ENCODE assay signal across 1 cellular context in genomic region chr15:40463279-40463678, GRCh38.
A peak's percentile ranks its signal among the peaks of the same experiment; 100 is the strongest.
TF ChIP-seq lines count a peak whose summit lies in the region.

No MANE protein-coding gene starts in this region.

TF ChIP-seq in K562, 482 proteins besides CTCF, POLR2A, EP300 and RAD21:
- no peak for TF ChIP-seq SP2 (IDR thresholded peaks at IDR 0.05; ENCODE audit: extremely low read depth, low read depth, low read length, poor library complexity, severe bottlenecking)
- no peak for TF ChIP-seq HOMEZ (CRISPR knock-in tag; IDR thresholded peaks at IDR 0.05)
- TF ChIP-seq CUX1 (CRISPR knock-in tag; IDR thresholded peaks at IDR 0.05), result no peak
- TF ChIP-seq ADNP (tag; IDR thresholded peaks at IDR 0.05), result no peak
- 0 out of 4 replicates have a peak, but pooled peaks of 1 of the 2 experiments have one; percentile 13 for TF ChIP-seq KDM1A (IDR thresholded peaks at IDR 0.05)
- peak; percentile 79 for TF ChIP-seq RBM25 (IDR thresholded peaks at IDR 0.05; ENCODE audit: low read depth, low read length, severe bottlenecking)
- TF ChIP-seq BHLHE40 (IDR thresholded peaks at IDR 0.05; ENCODE audit: low read length), result no peak
- no peak for TF ChIP-seq HMBOX1 (IDR thresholded peaks at IDR 0.05)
- no peak for TF ChIP-seq ZBTB26 (CRISPR knock-in tag; IDR thresholded peaks at IDR 0.05)
- no peak for TF ChIP-seq ZNF778 (CRISPR knock-in tag; IDR thresholded peaks at IDR 0.05)
- no peak for TF ChIP-seq FOXA3 (CRISPR knock-in tag; conservative IDR thresholded peaks at IDR 0.05 in 1 of 2, IDR thresholded peaks at IDR 0.05 in 1 of 2)
- TF ChIP-seq POLR2AphosphoS5 (IDR thresholded peaks at IDR 0.05; ENCODE audit: control insufficient read depth, insufficient read depth, low read depth, low read length), result no peak
- no peak for TF ChIP-seq ZFX (CRISPR knock-in tag; IDR thresholded peaks at IDR 0.05)
- TF ChIP-seq CHCHD3 (CRISPR knock-in tag; IDR thresholded peaks at IDR 0.05), result no peak
- TF ChIP-seq THAP7 (CRISPR knock-in tag; IDR thresholded peaks at IDR 0.05), result no peak
- peak; percentile 37; the same call in 1 of the 2 replicates for TF ChIP-seq BCOR (IDR thresholded peaks at IDR 0.05)
- no peak for TF ChIP-seq ZNF592 (IDR thresholded peaks at IDR 0.05)
- TF ChIP-seq ZNF395 (CRISPR knock-in tag; IDR thresholded peaks at IDR 0.05), result no peak
- TF ChIP-seq NRF1 (conservative IDR thresholded peaks at IDR 0.05 in 1 of 2, IDR thresholded peaks at IDR 0.05 in 1 of 2), result no peak
- TF ChIP-seq NFYB (IDR thresholded peaks at IDR 0.05; ENCODE audit: extremely low read depth, insufficient read length), result no peak
